24 cellular contexts compared by ENCODE assay signal in the genomic region with DNA sequence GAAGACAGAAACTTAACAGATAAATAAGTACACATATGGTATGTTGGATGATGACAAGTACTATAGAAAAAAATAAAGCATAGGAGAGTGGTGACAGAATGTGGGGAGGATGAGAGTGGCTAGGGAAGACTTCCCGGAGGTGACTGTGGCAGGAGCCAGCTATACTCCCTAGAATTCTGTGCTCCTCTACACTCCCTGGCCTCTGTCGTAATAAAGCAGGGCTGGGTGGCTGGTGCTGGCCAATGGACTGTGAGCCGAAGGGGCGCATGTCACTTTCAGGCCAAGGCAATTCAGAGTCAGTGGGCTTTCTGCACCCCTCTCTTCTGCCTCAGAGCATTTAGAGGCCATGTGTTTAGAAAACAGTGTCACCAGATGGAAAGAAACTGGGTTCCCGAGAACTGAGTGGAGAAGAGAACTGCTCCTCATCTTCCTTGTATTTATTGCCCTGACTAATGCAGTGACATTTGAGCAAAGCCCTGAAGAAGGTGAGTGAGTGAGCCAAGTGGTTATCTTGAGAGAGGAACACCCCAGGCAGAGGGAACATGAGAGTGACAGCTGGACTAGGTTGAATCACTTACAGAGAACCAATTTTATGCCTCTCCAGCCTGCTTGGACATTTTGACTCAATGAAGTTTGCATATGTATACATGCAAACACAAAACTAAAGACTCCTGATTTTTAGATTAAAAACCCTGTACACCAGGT. TPM values are rescaled to one million over a fixed set of nuclear protein-coding genes. Genes with fewer than 3 reads are reported as not detected.
DNase-seq lines count a peak whose midpoint lies in the region; ATAC-seq, FAIRE-seq and TF ChIP-seq lines count a peak whose summit lies in the region.
"Had no signal": no experiment of that assay in that cellular context is flagged by ENCODE, and none has a peak within 500 bp of the region (broad histone marks: within the 10 kb centered on the region; RNA-seq: fewer than 3 reads in every experiment).

No MANE protein-coding gene starts in this region.

- H3K4me3 ChIP-seq in epithelial cell of esophagus (ENCODE audit: low read length) (no peak overlapping the region), psoas muscle (peak overlapping the region; percentile 51)
- H3K4me3 ChIP-seq: thyroid gland had no signal

- H3K27me3 ChIP-seq in psoas muscle (ENCODE audit: insufficient read depth in 3 of 3, low read length in 2 of 3), result no peaks in the 10 kb centered on the region
- H3K27me3 ChIP-seq: thyroid gland had no signal

- peak overlapping the region; percentile 84 for H3K27ac ChIP-seq in psoas muscle
- H3K27ac ChIP-seq in caudate nucleus (ENCODE audit: low read depth, low read length), result no peak overlapping the region
- H3K27ac ChIP-seq: 22Rv1, thyroid gland, WERI-Rb-1 had no signal

- H3K9me3 ChIP-seq in psoas muscle, result no peaks in the 10 kb centered on the region
- H3K9me3 ChIP-seq: thyroid gland had no signal

- DNase-seq in NCI-H1417 (lab: John Stamatoyannopoulos, UW) (peak in 2 of 3 experiments; percentile 13 to 18), NCI-H1417 treated with DMSO at 0.1 percent for 48 hours (lab: John Stamatoyannopoulos, UW) (no peak), NCI-H1694 (lab: John Stamatoyannopoulos, UW) (peak; percentile 12), epithelial cell of esophagus (ENCODE audit: low read depth) (peak; percentile 26), psoas muscle (peak in 1 of 2 donors; percentile 66), urothelium cell line (ENCODE audit: low spot score) (no peak), foreskin melanocyte (no peak), caudate nucleus (lab: John Stamatoyannopoulos, UW) (no peak)
- DNase-seq: activated CD4-positive, alpha-beta T cell treated with anti-CD3 and anti-CD28 coated beads, Interleukin-2, amount 10 ng/mL, durations not matched to agents 7 days and 5 days; activated naive CD4-positive, alpha-beta T cell treated with anti-CD3 and anti-CD28 coated beads, Interleukin-2, amount 10 ng/mL, durations not matched to agents 7 days and 5 days; activated T-cell treated with anti-CD3 and anti-CD28 coated beads, Interleukin-2, amount 50 U/mL, for 48 hours; CD8-positive, alpha-beta T cell; DMS53; kidney glomerular epithelial cell; MM.1S; NCI-H1436 treated with DMSO at 0.1 percent for 48 hours; NCI-H82; stimulated activated CD4-positive, alpha-beta T cell treated with anti-CD3 and anti-CD28 coated beads, Interleukin-12 subunit alpha, Interleukin-12 subunit beta, amount 100 ng/mL, for 4 hours; stimulated activated CD4-positive, alpha-beta T cell treated with anti-CD3 and anti-CD28 coated beads, Interleukin-4, amount 100 ng/mL, for 4 hours; stimulated activated naive CD4-positive, alpha-beta T cell treated with Interleukin-2 at 50 U/mL for 16 hours; thyroid gland; WERI-Rb-1 had no signal

- FAIRE-seq in urothelium cell line (lab: Jason Lieb, UNC), result no peak
- FAIRE-seq: H1 had no signal

- H3K4me1 ChIP-seq in psoas muscle, result peaks cover 22% of the 10 kb centered on the region
- H3K4me1 ChIP-seq: thyroid gland had no signal

- 33 to 50% (median 34%) methylated on average over 5 of the region's 5 CpGs for WGBS in psoas muscle, 3 donors

- TF ChIP-seq CTCF in epithelial cell of esophagus (IDR thresholded peaks at IDR 0.05; ENCODE audit: insufficient read depth, low read depth, low read length, missing control alignments) (no peak), psoas muscle (IDR thresholded peaks at IDR 0.05) (no peak)

- H3K36me3 ChIP-seq in psoas muscle (ENCODE audit: insufficient read depth in 1 of 2, low read depth in 1 of 2), result no peaks in the 10 kb centered on the region
- H3K36me3 ChIP-seq: thyroid gland, WERI-Rb-1 had no signal

- intact Hi-C loops in psoas muscle (cut with DNase I), result no loop called here

- peak; percentile 88 to 93 (median 90) for ATAC-seq in psoas muscle
- ATAC-seq: CD8-positive, alpha-beta T cell had no signal

RNA-seq across cellular contexts. Expression of a gene that starts 5.2 kb away (rescaled TPM):
- 10 to 100 TPM; 30.8 to 52.6 (median 50.6) TPM for total RNA-seq in psoas muscle
- polyA plus RNA-seq in psoas muscle, result 10 to 100 TPM; 11.4 to 28.9 (median 13.1) TPM

Comparison
In these comparisons a context has a peak if more than half of its experiments do, and no peak if none do; other contexts are left out.
1. DNase-seq: peak in NCI-H1417 (2 of 3), NCI-H1694 (single experiment) and epithelial cell of esophagus (single experiment); none in NCI-H1417 treated with DMSO at 0.1 percent for 48 hours (single experiment), urothelium cell line (single experiment), foreskin melanocyte (single experiment) and caudate nucleus (0 of 61).